Comparison of ENCODE assay signal across 10 cellular contexts in genomic region chr17:48022906-48023305, GRCh38. TPM values are rescaled to one million over a fixed set of nuclear protein-coding genes. Genes with fewer than 3 reads are reported as not detected.
DNase-seq lines count a peak whose midpoint lies in the region; TF ChIP-seq lines count a peak whose summit lies in the region.
"Had no signal": no experiment of that assay in that cellular context is flagged by ENCODE, and none has a peak within 500 bp of the region (broad histone marks: within the 10 kb centered on the region; RNA-seq: fewer than 3 reads in every experiment).

No MANE protein-coding gene starts in this region.

- no peaks in the 10 kb centered on the region for H3K36me3 ChIP-seq in cardiac muscle cell
- no peaks in the 10 kb centered on the region for H3K36me3 ChIP-seq in right atrium auricular region
- no peaks in the 10 kb centered on the region for H3K36me3 ChIP-seq in SJCRH30
- H3K36me3 ChIP-seq in mesenchymal stem cell (ENCODE audit: control insufficient read depth in 1 of 2, insufficient read depth in 2 of 2, low read depth in 1 of 2, low read length in 2 of 2): peaks cover 0 to 4% of the 10 kb centered on the region in 2 experiments
- no peaks in the 10 kb centered on the region for H3K36me3 ChIP-seq in tibial nerve
- no peaks in the 10 kb centered on the region for H3K36me3 ChIP-seq in Peyer's patch
- H3K36me3 ChIP-seq: thyroid gland had no signal

- H3K14ac ChIP-seq in mesenchymal stem cell (ENCODE audit: low read length in 2 of 2): no peak overlapping the region

- no peak overlapping the region for H3K4ac ChIP-seq in mesenchymal stem cell (ENCODE audit: low read depth in 1 of 2, low read length in 2 of 2)

- no peak overlapping the region for H2BK120ac ChIP-seq in mesenchymal stem cell (ENCODE audit: low read depth, low read length)

- H4K91ac ChIP-seq in mesenchymal stem cell (ENCODE audit: low read length): no peak overlapping the region

- H3K27ac ChIP-seq in cardiac muscle cell (no peak overlapping the region), right atrium auricular region (peak overlapping the region in 1 of 2 donors; percentile 88), SJCRH30 (no peak overlapping the region), mesenchymal stem cell (ENCODE audit: low read length, poor library complexity, severe bottlenecking) (no peak overlapping the region), tibial nerve (peak overlapping the region in 3 of 4 donors; percentile 90 to 95 (median 93)), Peyer's patch (no peak overlapping the region)

- H2AK5ac ChIP-seq in mesenchymal stem cell (ENCODE audit: low read length, severe bottlenecking): no peak overlapping the region

- no peak for TF ChIP-seq EP300 in tibial nerve (IDR thresholded peaks at IDR 0.05)

- H3K4me1 ChIP-seq in cardiac muscle cell (ENCODE audit: low read depth) (peaks cover 3% of the 10 kb centered on the region), right atrium auricular region (peaks cover 0 to 41% of the 10 kb centered on the region in 2 donors), SJCRH30 (peaks cover 17% of the 10 kb centered on the region; the same call in 1 of the 2 replicates), mesenchymal stem cell (ENCODE audit: control insufficient read depth, insufficient read depth, low read depth, low read length) (peaks cover 26% of the 10 kb centered on the region), tibial nerve (peaks cover 7 to 46% (median 34%) of the 10 kb centered on the region in 4 donors), Peyer's patch (peaks cover 3 to 37% (median 15%) of the 10 kb centered on the region in 4 donors)

- H3K23ac ChIP-seq in mesenchymal stem cell (ENCODE audit: low read length in 2 of 2): no peak overlapping the region

- H3K9me3 ChIP-seq in cardiac muscle cell (ENCODE audit: low read depth): no peaks in the 10 kb centered on the region
- H3K9me3 ChIP-seq in right atrium auricular region: no peaks in the 10 kb centered on the region
- no peaks in the 10 kb centered on the region for H3K9me3 ChIP-seq in SJCRH30 (replicated peaks)
- no peaks in the 10 kb centered on the region for H3K9me3 ChIP-seq in mesenchymal stem cell (ENCODE audit: control insufficient read depth, low read length)
- H3K9me3 ChIP-seq in tibial nerve: no peaks in the 10 kb centered on the region
- no peaks in the 10 kb centered on the region for H3K9me3 ChIP-seq in Peyer's patch
- H3K9me3 ChIP-seq: thyroid gland had no signal

- H3K4me3 ChIP-seq in cardiac muscle cell (peak overlapping the region; percentile 21), right atrium auricular region (peak overlapping the region in 1 of 2 donors; percentile 60), SJCRH30 (peak overlapping the region; percentile 58), mesenchymal stem cell (ENCODE audit: insufficient read depth in 1 of 2, low read depth in 1 of 2, low read length in 2 of 2) (no peak overlapping the region), tibial nerve (peak overlapping the region in 3 of 4 donors; percentile 38 to 57 (median 56)), Peyer's patch (peak overlapping the region in 1 of 4 donors; percentile 60)

- no peaks in the 10 kb centered on the region for H3K79me1 ChIP-seq in mesenchymal stem cell (replicated peaks; ENCODE audit: low read length, poor library complexity, severe bottlenecking)

- no peak overlapping the region for H2BK12ac ChIP-seq in mesenchymal stem cell (ENCODE audit: low read length in 2 of 2)

- no peak for DNase-seq in cardiac muscle cell (ENCODE audit: low read depth in 1 of 2, low spot score in 1 of 2)
- no peak for DNase-seq in right atrium auricular region (ENCODE audit: low spot score)
- DNase-seq in SJCRH30: no peak
- no peak for DNase-seq in mesenchymal stem cell
- no peak for DNase-seq in tibial nerve (ENCODE audit: low spot score in 2 of 2)
- DNase-seq in Peyer's patch: no peak
- DNase-seq in dermis blood vessel endothelial cell: no peak
- no peak for DNase-seq in CD1c-positive myeloid dendritic cell (ENCODE audit: extremely low spot score)
- DNase-seq: cortex of kidney had no signal

- H3K18ac ChIP-seq in mesenchymal stem cell (ENCODE audit: low read depth in 1 of 2, low read length in 2 of 2): no peak overlapping the region

- no peak overlapping the region for H3K9ac ChIP-seq in mesenchymal stem cell (ENCODE audit: low read length)

- no peak overlapping the region for H4K8ac ChIP-seq in mesenchymal stem cell (ENCODE audit: low read length)

- no peak overlapping the region for H2AFZ ChIP-seq in mesenchymal stem cell (ENCODE audit: low read depth, low read length)

- peak overlapping the region; percentile 91 for H3K4me2 ChIP-seq in mesenchymal stem cell (ENCODE audit: low read length, poor library complexity, severe bottlenecking)

- TF ChIP-seq CTCF in cardiac muscle cell (IDR thresholded peaks at IDR 0.05; ENCODE audit: low read depth, low read length): no peak
- no peak for TF ChIP-seq CTCF in right atrium auricular region (IDR thresholded peaks at IDR 0.05)
- no peak for TF ChIP-seq CTCF in tibial nerve (IDR thresholded peaks at IDR 0.05)
- TF ChIP-seq CTCF in Peyer's patch (IDR thresholded peaks at IDR 0.05): no peak

- peaks cover 16% of the 10 kb centered on the region for H3K27me3 ChIP-seq in cardiac muscle cell
- no peaks in the 10 kb centered on the region for H3K27me3 ChIP-seq in right atrium auricular region
- H3K27me3 ChIP-seq in SJCRH30: no peaks in the 10 kb centered on the region
- H3K27me3 ChIP-seq in mesenchymal stem cell (ENCODE audit: control insufficient read depth in 1 of 2, insufficient read depth in 1 of 2, low read length in 2 of 2): peaks cover 0 to 6% of the 10 kb centered on the region in 2 experiments
- no peaks in the 10 kb centered on the region for H3K27me3 ChIP-seq in tibial nerve
- peaks cover 0 to 11% of the 10 kb centered on the region in 2 donors for H3K27me3 ChIP-seq in Peyer's patch
- H3K27me3 ChIP-seq: thyroid gland had no signal

- H2BK15ac ChIP-seq in mesenchymal stem cell (ENCODE audit: low read depth, poor library complexity, severe bottlenecking): no peak overlapping the region

- no peak for TF ChIP-seq POLR2A in tibial nerve (IDR thresholded peaks at IDR 0.05)
- TF ChIP-seq POLR2A in Peyer's patch (IDR thresholded peaks at IDR 0.05): no peak

- 85% methylated on average over 5 of the region's 6 CpGs for WGBS in mesenchymal stem cell
- WGBS in tibial nerve, 2 donors: 42 to 57% methylated on average over 6 of the region's 6 CpGs

- no peak overlapping the region for H2BK5ac ChIP-seq in mesenchymal stem cell (ENCODE audit: low read depth, low read length, poor library complexity, severe bottlenecking)

RNA-seq across cellular contexts. Expression of gene COPZ2, which starts 14.7 kb away (rescaled TPM):
- total RNA-seq in cardiac muscle cell (10.8 and 14.4 TPM in 2 replicates), right atrium auricular region (10 to 100 TPM; 43.5 to 48.1 TPM), tibial nerve (10 to 100 TPM; 40.5 to 73.9 (median 62.2) TPM), Peyer's patch (10 to 100 TPM in 2 of 4 donors, 1 to 10 TPM in 2; 2.2 to 27.2 (median 7.0) TPM), dermis blood vessel endothelial cell (3.8 and 6.5 TPM in 2 replicates)
- polyA plus RNA-seq in cardiac muscle cell: 23.5 and 36.1 TPM in 2 replicates
- total RNA-seq in SJCRH30 (2014; rRNA removed; shearing (Covaris generic)): 0.32 TPM in 1 of 2 replicates, not detected in the other
- 148 TPM for polyA plus RNA-seq in mesenchymal stem cell (2013, experiment 1 of 2)
- polyA plus RNA-seq in mesenchymal stem cell (2013, experiment 2 of 2): 153 TPM

RNA-seq across cellular contexts. Expression of gene NFE2L1, which starts 25.3 kb away (rescaled TPM):
- 96.4 and 122 TPM in 2 replicates for total RNA-seq in cardiac muscle cell
- 56.0 and 56.7 TPM in 2 replicates for polyA plus RNA-seq in cardiac muscle cell
- 100 to 1,000 TPM; 271 to 418 TPM for total RNA-seq in right atrium auricular region
- total RNA-seq in SJCRH30 (2014; rRNA removed; shearing (Covaris generic)): 75.1 and 78.1 TPM in 2 replicates
- polyA plus RNA-seq in mesenchymal stem cell (2013, experiment 1 of 2): 172 TPM
- polyA plus RNA-seq in mesenchymal stem cell (2013, experiment 2 of 2): 169 TPM
- total RNA-seq in tibial nerve: 100 to 1,000 TPM; 216 to 327 (median 255) TPM
- total RNA-seq in Peyer's patch: 100 to 1,000 TPM in 3 of 4 donors, 10 to 100 TPM in 1; 89.1 to 228 (median 217) TPM
- 95.1 and 209 TPM in 2 replicates for total RNA-seq in dermis blood vessel endothelial cell

RNA-seq across cellular contexts. Expression of gene CDK5RAP3, which starts 52.0 kb away (rescaled TPM):
- total RNA-seq in cardiac muscle cell (81.8 and 121 TPM in 2 replicates), right atrium auricular region (10 to 100 TPM; 37.9 to 45.4 TPM), tibial nerve (100 to 1,000 TPM; 163 to 310 (median 200) TPM), Peyer's patch (1,000 to 10,000 TPM in 1 of 4 donors, 100 to 1,000 TPM in 3; 198 to 1,062 (median 553) TPM), dermis blood vessel endothelial cell (48.0 and 76.6 TPM in 2 replicates)
- polyA plus RNA-seq in cardiac muscle cell: 137 and 158 TPM in 2 replicates
- 47.0 and 64.2 TPM in 2 replicates for total RNA-seq in SJCRH30 (2014; rRNA removed; shearing (Covaris generic))
- 75.6 TPM for polyA plus RNA-seq in mesenchymal stem cell (2013, experiment 1 of 2)
- 69.9 TPM for polyA plus RNA-seq in mesenchymal stem cell (2013, experiment 2 of 2)

Comparison
In these comparisons a context has a peak if more than half of its experiments do, and no peak if none do; other contexts are left out.
1. H3K27ac ChIP-seq: peak in tibial nerve (3 of 4); none in cardiac muscle cell (single experiment), SJCRH30 (single experiment), mesenchymal stem cell (single experiment) and Peyer's patch (0 of 4).
2. H3K4me3 ChIP-seq: peak in cardiac muscle cell (single experiment), SJCRH30 (single experiment) and tibial nerve (3 of 4); none in mesenchymal stem cell (0 of 2).